Comparison of ENCODE assay signal across 1 cellular context in genomic region chr22:36234211-36234610, GRCh38.
TF ChIP-seq lines count a peak whose summit lies in the region.

No MANE protein-coding gene starts in this region.

TF ChIP-seq in HepG2, 621 proteins besides CTCF, POLR2A, EP300 and RAD21:
- TF ChIP-seq KDM5A (IDR thresholded peaks at IDR 0.05; ENCODE audit: borderline replicate concordance, low read length) (no peak), TGIF2 (CRISPR knock-in tag; IDR thresholded peaks at IDR 0.05) (no peak), ZNF205 (CRISPR knock-in tag; IDR thresholded peaks at IDR 0.05) (no peak), CBFB (CRISPR knock-in tag; IDR thresholded peaks at IDR 0.05) (no peak), ZNF761 (CRISPR knock-in tag; conservative IDR thresholded peaks at IDR 0.05) (no peak), NFATC3 (CRISPR knock-in tag; IDR thresholded peaks at IDR 0.05) (no peak), ZNF503 (CRISPR knock-in tag; IDR thresholded peaks at IDR 0.05) (no peak), ZFP91 (CRISPR knock-in tag; IDR thresholded peaks at IDR 0.05; ENCODE audit: borderline replicate concordance) (no peak), PRDM15 (CRISPR knock-in tag; IDR thresholded peaks at IDR 0.05) (no peak), RERE (CRISPR knock-in tag; IDR thresholded peaks at IDR 0.05; ENCODE audit: low read depth) (no peak)
